1 cellular context compared by ENCODE assay signal in the genomic region with DNA sequence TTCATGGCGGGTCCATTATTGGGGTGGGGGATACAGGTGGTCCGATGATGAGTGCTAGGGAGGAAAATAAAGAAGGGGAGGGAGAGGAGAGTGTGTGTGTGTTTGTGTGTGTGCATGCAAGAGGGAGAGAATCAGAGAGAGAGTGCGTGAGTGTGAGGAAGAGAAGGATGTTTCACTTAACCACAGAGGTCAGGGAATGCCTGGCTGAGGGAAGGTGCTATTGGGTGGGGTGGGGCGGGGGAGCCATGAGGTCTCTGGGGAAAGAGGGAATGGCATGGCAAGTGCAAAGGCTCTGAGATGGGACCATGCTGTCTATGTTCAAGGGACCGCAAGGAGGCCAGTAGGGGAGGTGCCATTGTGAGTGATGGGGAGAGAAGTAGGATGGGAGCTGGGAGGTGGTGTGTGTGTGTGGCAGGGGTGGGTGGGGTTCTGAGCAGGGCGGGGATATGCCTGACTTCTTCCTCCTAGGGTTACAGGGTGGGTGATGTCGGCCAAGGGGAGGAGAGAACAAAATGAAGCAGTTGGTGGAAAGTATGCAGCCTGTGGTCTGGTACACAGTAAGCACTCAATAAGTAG.
TF ChIP-seq lines count a peak whose summit lies in the region.

No MANE protein-coding gene starts in this region.

TF ChIP-seq in GM23338, 12 proteins besides CTCF, POLR2A, EP300 and RAD21 (continued from another document):
- TF ChIP-seq, protein P1, sequence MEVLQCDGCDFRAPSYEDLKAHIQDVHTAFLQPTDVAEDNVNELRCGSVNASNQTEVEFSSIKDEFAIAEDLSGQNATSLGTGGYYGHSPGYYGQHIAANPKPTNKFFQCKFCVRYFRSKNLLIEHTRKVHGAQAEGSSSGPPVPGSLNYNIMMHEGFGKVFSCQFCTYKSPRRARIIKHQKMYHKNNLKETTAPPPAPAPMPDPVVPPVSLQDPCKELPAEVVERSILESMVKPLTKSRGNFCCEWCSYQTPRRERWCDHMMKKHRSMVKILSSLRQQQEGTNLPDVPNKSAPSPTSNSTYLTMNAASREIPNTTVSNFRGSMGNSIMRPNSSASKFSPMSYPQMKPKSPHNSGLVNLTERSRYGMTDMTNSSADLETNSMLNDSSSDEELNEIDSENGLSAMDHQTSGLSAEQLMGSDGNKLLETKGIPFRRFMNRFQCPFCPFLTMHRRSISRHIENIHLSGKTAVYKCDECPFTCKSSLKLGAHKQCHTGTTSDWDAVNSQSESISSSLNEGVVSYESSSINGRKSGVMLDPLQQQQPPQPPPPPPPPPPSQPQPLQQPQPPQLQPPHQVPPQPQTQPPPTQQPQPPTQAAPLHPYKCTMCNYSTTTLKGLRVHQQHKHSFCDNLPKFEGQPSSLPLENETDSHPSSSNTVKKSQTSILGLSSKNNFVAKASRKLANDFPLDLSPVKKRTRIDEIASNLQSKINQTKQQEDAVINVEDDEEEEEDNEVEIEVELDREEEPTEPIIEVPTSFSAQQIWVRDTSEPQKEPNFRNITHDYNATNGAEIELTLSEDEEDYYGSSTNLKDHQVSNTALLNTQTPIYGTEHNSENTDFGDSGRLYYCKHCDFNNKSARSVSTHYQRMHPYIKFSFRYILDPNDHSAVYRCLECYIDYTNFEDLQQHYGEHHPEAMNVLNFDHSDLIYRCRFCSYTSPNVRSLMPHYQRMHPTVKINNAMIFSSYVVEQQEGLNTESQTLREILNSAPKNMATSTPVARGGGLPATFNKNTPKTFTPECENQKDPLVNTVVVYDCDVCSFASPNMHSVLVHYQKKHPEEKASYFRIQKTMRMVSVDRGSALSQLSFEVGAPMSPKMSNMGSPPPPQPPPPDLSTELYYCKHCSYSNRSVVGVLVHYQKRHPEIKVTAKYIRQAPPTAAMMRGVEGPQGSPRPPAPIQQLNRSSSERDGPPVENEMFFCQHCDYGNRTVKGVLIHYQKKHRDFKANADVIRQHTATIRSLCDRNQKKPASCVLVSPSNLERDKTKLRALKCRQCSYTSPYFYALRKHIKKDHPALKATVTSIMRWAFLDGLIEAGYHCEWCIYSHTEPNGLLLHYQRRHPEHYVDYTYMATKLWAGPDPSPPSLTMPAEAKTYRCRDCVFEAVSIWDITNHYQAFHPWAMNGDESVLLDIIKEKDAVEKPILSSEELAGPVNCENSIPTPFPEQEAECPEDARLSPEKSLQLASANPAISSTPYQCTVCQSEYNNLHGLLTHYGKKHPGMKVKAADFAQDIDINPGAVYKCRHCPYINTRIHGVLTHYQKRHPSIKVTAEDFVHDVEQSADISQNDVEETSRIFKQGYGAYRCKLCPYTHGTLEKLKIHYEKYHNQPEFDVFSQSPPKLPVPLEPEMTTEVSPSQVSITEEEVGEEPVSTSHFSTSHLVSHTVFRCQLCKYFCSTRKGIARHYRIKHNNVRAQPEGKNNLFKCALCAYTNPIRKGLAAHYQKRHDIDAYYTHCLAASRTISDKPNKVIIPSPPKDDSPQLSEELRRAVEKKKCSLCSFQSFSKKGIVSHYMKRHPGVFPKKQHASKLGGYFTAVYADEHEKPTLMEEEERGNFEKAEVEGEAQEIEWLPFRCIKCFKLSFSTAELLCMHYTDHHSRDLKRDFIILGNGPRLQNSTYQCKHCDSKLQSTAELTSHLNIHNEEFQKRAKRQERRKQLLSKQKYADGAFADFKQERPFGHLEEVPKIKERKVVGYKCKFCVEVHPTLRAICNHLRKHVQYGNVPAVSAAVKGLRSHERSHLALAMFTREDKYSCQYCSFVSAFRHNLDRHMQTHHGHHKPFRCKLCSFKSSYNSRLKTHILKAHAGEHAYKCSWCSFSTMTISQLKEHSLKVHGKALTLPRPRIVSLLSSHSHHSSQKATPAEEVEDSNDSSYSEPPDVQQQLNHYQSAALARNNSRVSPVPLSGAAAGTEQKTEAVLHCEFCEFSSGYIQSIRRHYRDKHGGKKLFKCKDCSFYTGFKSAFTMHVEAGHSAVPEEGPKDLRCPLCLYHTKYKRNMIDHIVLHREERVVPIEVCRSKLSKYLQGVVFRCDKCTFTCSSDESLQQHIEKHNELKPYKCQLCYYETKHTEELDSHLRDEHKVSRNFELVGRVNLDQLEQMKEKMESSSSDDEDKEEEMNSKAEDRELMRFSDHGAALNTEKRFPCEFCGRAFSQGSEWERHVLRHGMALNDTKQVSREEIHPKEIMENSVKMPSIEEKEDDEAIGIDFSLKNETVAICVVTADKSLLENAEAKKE (CRISPR knock-in tag; IDR thresholded peaks at IDR 0.05), result no peak
